In genomic region chr12:96263449-96263902, GRCh38 we compare ENCODE assay signal across 1 cellular context.
TF ChIP-seq lines count a peak whose summit lies in the region.

No MANE protein-coding gene starts in this region.

TF ChIP-seq in K562, 482 proteins besides CTCF, POLR2A, EP300 and RAD21 (continued from another document):
- TF ChIP-seq RERE (CRISPR knock-in tag; IDR thresholded peaks at IDR 0.05; ENCODE audit: borderline replicate concordance), result no peak
- 0 out of 2 replicates have a peak, but pooled peaks have one; percentile 32 for TF ChIP-seq TEAD4 (IDR thresholded peaks at IDR 0.05; ENCODE audit: low read length)
- no peak for TF ChIP-seq TEAD4 (CRISPR knock-in tag; IDR thresholded peaks at IDR 0.05; ENCODE audit: borderline replicate concordance)
- peak; percentile 37; the same call in 1 of the 2 replicates for TF ChIP-seq CBFA2T2 (conservative IDR thresholded peaks at IDR 0.05)
- no peak for TF ChIP-seq HMG20A (CRISPR knock-in tag; conservative IDR thresholded peaks at IDR 0.05)
- peak; percentile 38 for TF ChIP-seq ARID1B (IDR thresholded peaks at IDR 0.05)
- peak; percentile 64; the same call in 1 of the 2 replicates for TF ChIP-seq ZBTB33 (CRISPR knock-in tag; IDR thresholded peaks at IDR 0.05)
- TF ChIP-seq ZNF12 (CRISPR knock-in tag; IDR thresholded peaks at IDR 0.05), result peak; percentile 81
- 0 out of 2 replicates have a peak, but pooled peaks have one; percentile 12 for TF ChIP-seq CXXC5 (CRISPR knock-in tag; IDR thresholded peaks at IDR 0.05)
- peak; percentile 32; the same call in 1 of the 2 replicates for TF ChIP-seq ZEB2 (IDR thresholded peaks at IDR 0.05)
- TF ChIP-seq TAL1 (IDR thresholded peaks at IDR 0.05), result 0 out of 2 replicates have a peak, but pooled peaks have one; percentile 26
- peak; percentile 39 for TF ChIP-seq NFIC (IDR thresholded peaks at IDR 0.05)
